Comparison of ENCODE assay signal across 1 cellular context in genomic region chr4:139009702-139010101, GRCh38.
TF ChIP-seq lines count a peak whose summit lies in the region.

No MANE protein-coding gene starts in this region.

TF ChIP-seq in GM23338, 12 proteins besides CTCF, POLR2A, EP300 and RAD21 (continued from another document):
- TF ChIP-seq REST (IDR thresholded peaks at IDR 0.05; ENCODE audit: unreplicated experiment) (no peak), EZH2phosphoT487 (IDR thresholded peaks at IDR 0.05; ENCODE audit: unreplicated experiment) (no peak), JUNB (IDR thresholded peaks at IDR 0.05; ENCODE audit: unreplicated experiment) (no peak), POLR2AphosphoS5 (IDR thresholded peaks at IDR 0.05; ENCODE audit: low read depth) (no peak), CREB1 (CRISPR knock-in tag; IDR thresholded peaks at IDR 0.05; ENCODE audit: low read depth) (no peak), ETS1 (IDR thresholded peaks at IDR 0.05) (no peak), ZNF114 (CRISPR knock-in tag; IDR thresholded peaks at IDR 0.05) (no peak), NANOG (IDR thresholded peaks at IDR 0.05; ENCODE audit: borderline replicate concordance) (no peak), ZNF462 (CRISPR knock-in tag; IDR thresholded peaks at IDR 0.05) (no peak), EZH2 (IDR thresholded peaks at IDR 0.05; ENCODE audit: low read depth, unreplicated experiment) (no peak), STAT1 (IDR thresholded peaks at IDR 0.05; ENCODE audit: unreplicated experiment) (no peak)
